ENCODE assay signal across 10 cellular contexts in genomic region chr3:25582242-25582641, GRCh38.
A peak's percentile ranks its signal among the peaks of the same experiment; 100 is the strongest.
DNase-seq lines count a peak whose midpoint lies in the region; ATAC-seq and TF ChIP-seq lines count a peak whose summit lies in the region.
"Had no signal": no experiment of that assay in that cellular context is flagged by ENCODE, and none has a peak within 500 bp of the region (broad histone marks: within the 10 kb centered on the region; RNA-seq: fewer than 3 reads in every experiment).

No MANE protein-coding gene starts in this region.

- no peak for ATAC-seq in GM18511 (IDR thresholded peaks at IDR 0.05; ENCODE audit: unreplicated experiment)

- H3K9me3 Mint-ChIP-seq in progenitor cell of endocrine pancreas (ENCODE audit: low read depth) (no peaks in the 10 kb centered on the region), endothelial cell (ENCODE audit: unreplicated experiment) (no peaks in the 10 kb centered on the region)

- DNase-seq in GOT3 (lab: John Stamatoyannopoulos, UW), result peak; percentile 59
- peak; percentile 80 for DNase-seq in OCI-M1 (lab: John Stamatoyannopoulos, UW)
- DNase-seq in choroid plexus epithelial cell (ENCODE audit: low read depth), result peak; percentile 97
- no peak for DNase-seq in progenitor cell of endocrine pancreas (ENCODE audit: low spot score, unreplicated experiment)
- no peak for DNase-seq in endothelial cell (ENCODE audit: low spot score)
- no peak for DNase-seq in C1 segment of cervical spinal cord (lab: John Stamatoyannopoulos, UW)
- DNase-seq: activated effector memory CD4-positive, alpha-beta T cell treated with Interleukin-2 at 50 U/mL for 16 hours; stimulated activated CD4-positive, alpha-beta T cell treated with anti-CD3 and anti-CD28 coated beads, Interleukin-15, amount 100 ng/mL, for 24 hours; testis had no signal

- H3K4me1 Mint-ChIP-seq in progenitor cell of endocrine pancreas (ENCODE audit: low read depth) (peaks cover 10% of the 10 kb centered on the region), endothelial cell (ENCODE audit: unreplicated experiment) (peaks cover 10% of the 10 kb centered on the region)

- no peak overlapping the region for H3K4me3 ChIP-seq in choroid plexus epithelial cell (ENCODE audit: low read depth, low read length)
- H3K4me3 ChIP-seq: testis had no signal

- TF ChIP-seq CTCF in choroid plexus epithelial cell (conservative IDR thresholded peaks at IDR 0.05; ENCODE audit: low read depth, low read length) (no peak), progenitor cell of endocrine pancreas (IDR thresholded peaks at IDR 0.05; ENCODE audit: unreplicated experiment) (no peak), endothelial cell (IDR thresholded peaks at IDR 0.05; ENCODE audit: unreplicated experiment) (no peak)

- no peaks in the 10 kb centered on the region for H3K27me3 Mint-ChIP-seq in progenitor cell of endocrine pancreas
- peaks cover 4% of the 10 kb centered on the region for H3K27me3 Mint-ChIP-seq in endothelial cell (ENCODE audit: unreplicated experiment)

- H3K4me3 Mint-ChIP-seq in progenitor cell of endocrine pancreas (ENCODE audit: low read depth) (no peak overlapping the region), endothelial cell (ENCODE audit: unreplicated experiment) (no peak overlapping the region)

- peak overlapping the region; percentile 3 for H3K27ac Mint-ChIP-seq in progenitor cell of endocrine pancreas
- no peak overlapping the region for H3K27ac Mint-ChIP-seq in endothelial cell (ENCODE audit: unreplicated experiment)

- H3K36me3 Mint-ChIP-seq in progenitor cell of endocrine pancreas (ENCODE audit: insufficient read depth), result peaks cover 10% of the 10 kb centered on the region
- no peaks in the 10 kb centered on the region for H3K36me3 Mint-ChIP-seq in endothelial cell (ENCODE audit: low read depth, unreplicated experiment)

Comparison
In these comparisons a context has a peak if more than half of its experiments do, and no peak if none do; other contexts are left out.
1. DNase-seq: peak in GOT3 (single experiment), OCI-M1 (single experiment) and choroid plexus epithelial cell (single experiment); none in progenitor cell of endocrine pancreas (single experiment), endothelial cell (single experiment) and C1 segment of cervical spinal cord (0 of 14).